14 cellular contexts compared by ENCODE assay signal in genomic region chr16:85579883-85580607, GRCh38. TPM values are rescaled to one million over a fixed set of nuclear protein-coding genes. Genes with fewer than 3 reads are reported as not detected.
A peak's percentile ranks its signal among the peaks of the same experiment; 100 is the strongest.
DNase-seq lines count a peak whose midpoint lies in the region; ATAC-seq and TF ChIP-seq lines count a peak whose summit lies in the region.
"Had no signal": no experiment of that assay in that cellular context is flagged by ENCODE, and none has a peak within 500 bp of the region (broad histone marks: within the 10 kb centered on the region; RNA-seq: fewer than 3 reads in every experiment).

No MANE protein-coding gene starts in this region.

- no peaks in the 10 kb centered on the region for H3K36me3 ChIP-seq in HEK293 (ENCODE audit: control insufficient read depth in 2 of 2, insufficient read depth in 1 of 2, low read length in 2 of 2)
- H3K36me3 ChIP-seq in body of pancreas (replicated peaks in 1 of 2; ENCODE audit: insufficient read depth in 1 of 2, low read depth in 2 of 2): no peaks in the 10 kb centered on the region
- peaks cover 0 to 10% (median 0%) of the 10 kb centered on the region in 6 donors for H3K36me3 ChIP-seq in spleen

- TF ChIP-seq POLR2A in body of pancreas (IDR thresholded peaks at IDR 0.05) (no peak), spleen (IDR thresholded peaks at IDR 0.05) (no peak)

- no peak overlapping the region for H3K27ac ChIP-seq in HEK293 (ENCODE audit: extremely low read depth, low read depth, low read length)
- no peak overlapping the region for H3K27ac ChIP-seq in body of pancreas
- H3K27ac ChIP-seq in spleen: peak overlapping the region in 5 of 8 donors; percentile 13 to 49 (median 28)
- H3K27ac ChIP-seq: coronary artery had no signal

- no peak for TF ChIP-seq CTCF in HEK293 (tag by site-specific recombination; IDR thresholded peaks at IDR 0.05)
- no peak for TF ChIP-seq CTCF in body of pancreas (IDR thresholded peaks at IDR 0.05)
- no peak for TF ChIP-seq CTCF in spleen (IDR thresholded peaks at IDR 0.05 in 8 of 11, conservative IDR thresholded peaks at IDR 0.05 in 3 of 11)
- TF ChIP-seq CTCF in GM20000 (IDR thresholded peaks at IDR 0.05; ENCODE audit: extremely low read depth, missing control alignments): no peak

- POLR2A ChIA-PET in HEK293 (lab: Yijun Ruan, JAX): no interaction called here

- peak; percentile 10 for ATAC-seq in body of pancreas
- ATAC-seq in GM19324 (IDR thresholded peaks at IDR 0.05; ENCODE audit: low FRiP score, unreplicated experiment): no peak
- ATAC-seq in HG03469 (IDR thresholded peaks at IDR 0.05; ENCODE audit: unreplicated experiment): no peak
- ATAC-seq: activated CD4-positive, alpha-beta T cell treated with anti-CD3 and anti-CD28 coated beads for 36 hours; activated T-cell treated with anti-CD3 and anti-CD28 coated beads, Interleukin-2, amount 50 U/mL, for 4 hours; GM12878 had no signal

- H3K4me1 ChIP-seq in HEK293 (ENCODE audit: control insufficient read depth, insufficient read depth, low read length) (peaks cover 11% of the 10 kb centered on the region), body of pancreas (peaks cover 61% of the 10 kb centered on the region), spleen (peaks cover 13 to 100% (median 78%) of the 10 kb centered on the region in 6 donors)

- CTCF ChIA-PET in HEK293 (lab: Yijun Ruan, JAX): interaction anchor here (0.6 to 1.5 kb wide), 4 partner anchors 12 to 284 kb away, joined by 3 read pairs; no protein-coding TSS in a partner anchor

- no peak overlapping the region for H3K4me3 ChIP-seq in HEK293 (ENCODE audit: low read depth, low read length)
- no peak overlapping the region for H3K4me3 ChIP-seq in body of pancreas
- H3K4me3 ChIP-seq in spleen: no peak overlapping the region
- H3K4me3 ChIP-seq: coronary artery, GM12878 had no signal

- no peaks in the 10 kb centered on the region for H3K27me3 ChIP-seq in body of pancreas
- no peaks in the 10 kb centered on the region for H3K27me3 ChIP-seq in spleen (replicated peaks in 1 of 7)

- no peaks in the 10 kb centered on the region for H3K9me3 ChIP-seq in HEK293 (ENCODE audit: control insufficient read depth, insufficient read depth, low read depth, low read length)
- H3K9me3 ChIP-seq in body of pancreas: no peaks in the 10 kb centered on the region
- no peaks in the 10 kb centered on the region for H3K9me3 ChIP-seq in spleen

- intact Hi-C loops in body of pancreas (cut with DNase I) (no loop called here), spleen (cut with DNase I; ENCODE audit: low total_unique reads) (no loop called here)

- DNase-seq in body of pancreas (no peak), left kidney (ENCODE audit: low read depth, low spot score) (peak; percentile 57), spleen (no peak), GM20000 (ENCODE audit: low spot score) (no peak), occipital lobe (lab: John Stamatoyannopoulos, UW) (no peak)
- DNase-seq: activated CD4-positive, alpha-beta T cell treated with anti-CD3 and anti-CD28 coated beads for 36 hours; activated T-cell treated with anti-CD3 and anti-CD28 coated beads, Interleukin-2, amount 50 U/mL, for 4 hours; amniotic stem cell; stimulated activated CD4-positive, alpha-beta T cell treated with anti-CD3 and anti-CD28 coated beads, Interleukin-15, amount 100 ng/mL, for 24 hours had no signal

- WGBS in body of pancreas, 2 donors: 70 to 78% methylated on average over 8 to 10 of the region's 11 CpGs
- 63 to 83% (median 69%) methylated on average over 9 to 11 of the region's 11 CpGs for WGBS in spleen, 5 donors

TF ChIP-seq in HEK293, 187 proteins besides CTCF, POLR2A, EP300 and RAD21:
- TF ChIP-seq MEIS1 (CRISPR knock-in tag; IDR thresholded peaks at IDR 0.05; ENCODE audit: borderline replicate concordance): no peak
- TF ChIP-seq ZNF324 (tag by site-specific recombination; IDR thresholded peaks at IDR 0.05): no peak
- TF ChIP-seq ZNF561 (tag by site-specific recombination; IDR thresholded peaks at IDR 0.05; ENCODE audit: borderline replicate concordance): no peak
- TF ChIP-seq ZNF776 (tag by site-specific recombination; IDR thresholded peaks at IDR 0.05; ENCODE audit: borderline replicate concordance): no peak
- peak; percentile 57; the same call in 1 of the 2 replicates for TF ChIP-seq ZSCAN16 (tag by site-specific recombination; IDR thresholded peaks at IDR 0.05)
- TF ChIP-seq ZNF354C (tag by site-specific recombination; IDR thresholded peaks at IDR 0.05; ENCODE audit: borderline replicate concordance, low read depth): no peak

RNA-seq across cellular contexts. Expression of gene GSE1, which starts 33.1 kb away (rescaled TPM):
- total RNA-seq in body of pancreas (100 to 1,000 TPM in 1 of 2 donors, 10 to 100 TPM in 1; 76.5 to 221 TPM), spleen (100 to 1,000 TPM in 1 of 7 donors, 10 to 100 TPM in 6; 79.8 to 121 (median 91.4) TPM), occipital lobe (18.4 TPM)
- 10 to 100 TPM in 1 of 3 donors, 1 to 10 TPM in 2; 7.4 to 23.2 (median 9.2) TPM for polyA plus RNA-seq in spleen

Comparison
In these comparisons a context has a peak if more than half of its experiments do, and no peak if none do; other contexts are left out.
1. H3K27ac ChIP-seq: peak in spleen (5 of 8); none in HEK293 (single experiment) and body of pancreas (0 of 4).